29 cellular contexts compared by ENCODE assay signal in genomic region chr6:2560140-2560818, GRCh38.
DNase-seq lines count a peak whose midpoint lies in the region; ATAC-seq and TF ChIP-seq lines count a peak whose summit lies in the region.
"Had no signal": no experiment of that assay in that cellular context is flagged by ENCODE, and none has a peak within 500 bp of the region (broad histone marks: within the 10 kb centered on the region; RNA-seq: fewer than 3 reads in every experiment).

No MANE protein-coding gene starts in this region.

- TF ChIP-seq POLR2A in breast epithelium (IDR thresholded peaks at IDR 0.05) = no peak

- no peak overlapping the region for H3K23ac ChIP-seq in neuronal stem cell (ENCODE audit: low read depth, low read length, poor library complexity)

- H2BK5ac ChIP-seq in neuronal stem cell (ENCODE audit: low read length) = no peak overlapping the region

- DNase-seq in breast epithelium (ENCODE audit: low spot score in 2 of 2) (no peak), MCF 10A (ENCODE audit: unreplicated experiment) (no peak), mammary epithelial cell (no peak), neuronal stem cell (ENCODE audit: low spot score) (no peak), GM19238 (ENCODE audit: insufficient read length, low spot score) (no peak)
- DNase-seq: 8988T; ACHN; BE2C; CD8-positive, alpha-beta memory T cell; DMS 273 treated with DMSO at 0.1 percent for 48 hours; DMS79; EL; GDM1; IMR-90; NCI-H1048; NCI-H1417; NCI-H1694; NCI-H2029 treated with DMSO at 0.1 percent for 48 hours; NCI-H446 treated with DMSO at 0.1 percent for 48 hours; NCI-H526; NCI-H82; NK-92 treated with Interleukin-12 subunit alpha and Interleukin-12 subunit beta, amount 100 ng/mL, for 24 hours; PC-3 had no signal

- no peaks in the 10 kb centered on the region for H3K27me3 ChIP-seq in breast epithelium
- H3K27me3 ChIP-seq in mammary epithelial cell (ENCODE audit: insufficient read depth, low read length) = no peaks in the 10 kb centered on the region
- peaks cover 0 to 7% (median 0%) of the 10 kb centered on the region in 3 experiments for H3K27me3 ChIP-seq in neuronal stem cell (ENCODE audit: control insufficient read depth in 3 of 3, insufficient read depth in 3 of 3, low read depth in 1 of 3, low read length in 3 of 3)
- H3K27me3 ChIP-seq: BE2C had no signal

- no peaks in the 10 kb centered on the region for H3K27me3 Mint-ChIP-seq in MCF 10A (ENCODE audit: insufficient read depth, unreplicated experiment)

- H3K9ac ChIP-seq in mammary epithelial cell (ENCODE audit: insufficient read depth, low read length) (no peak overlapping the region), neuronal stem cell (ENCODE audit: low read depth, low read length, poor library complexity) (no peak overlapping the region)
- H3K9ac ChIP-seq: KMS-11 had no signal

- H3K79me1 ChIP-seq in neuronal stem cell (ENCODE audit: low read depth, low read length) = no peaks in the 10 kb centered on the region

- H4K91ac ChIP-seq in neuronal stem cell (ENCODE audit: low read depth, low read length, poor library complexity) = no peak overlapping the region

- no peaks in the 10 kb centered on the region for H3K4me1 ChIP-seq in breast epithelium
- H3K4me1 ChIP-seq in mammary epithelial cell (ENCODE audit: insufficient read depth, low read length) = no peaks in the 10 kb centered on the region
- peaks cover 3 to 10% of the 10 kb centered on the region in 2 donors for H3K4me1 ChIP-seq in neuronal stem cell (ENCODE audit: control insufficient read depth in 2 of 2, insufficient read depth in 1 of 2, low read depth in 1 of 2, low read length in 2 of 2)
- H3K4me1 ChIP-seq: BE2C had no signal

- dilution Hi-C loops in mammary epithelial cell (cut with HindIII; ENCODE audit: low sequenced_read_pairs) = no loop called here

- intact Hi-C loops in breast epithelium (cut with DNase I; ENCODE audit: low total_unique reads) (no loop called here), MCF 10A (cut with micrococcal nuclease) (no loop called here), mammary epithelial cell (cut with micrococcal nuclease) (no loop called here)

- BruUV-seq in MCF 10A (replicated peaks; lab: Mats Ljungman, UMichigan) (no TSS peak), mammary epithelial cell (replicated peaks; lab: Mats Ljungman, UMichigan) (no TSS peak)

- in situ Hi-C loops in mammary epithelial cell (cut with MboI; ENCODE audit: low sequenced_read_pairs in 2 of 2) = no loop called here

- no peak overlapping the region for H4K8ac ChIP-seq in neuronal stem cell (ENCODE audit: low read depth, low read length)

- H3K4me2 ChIP-seq in mammary epithelial cell (ENCODE audit: insufficient read depth, low read depth, low read length) (no peak overlapping the region), neuronal stem cell (ENCODE audit: insufficient read depth, low read length, poor library complexity, severe bottlenecking) (no peak overlapping the region)
- H3K4me2 ChIP-seq: KMS-11 had no signal

- H3K14ac ChIP-seq in neuronal stem cell (ENCODE audit: low read length) = no peak overlapping the region

- no peaks in the 10 kb centered on the region for H4K20me1 ChIP-seq in mammary epithelial cell (ENCODE audit: insufficient read depth, low read length)

- TF ChIP-seq CTCF in breast epithelium (IDR thresholded peaks at IDR 0.05) (no peak), MCF 10A (IDR thresholded peaks at IDR 0.05; ENCODE audit: unreplicated experiment) (no peak), mammary epithelial cell (conservative IDR thresholded peaks at IDR 0.05 in 1 of 2, IDR thresholded peaks at IDR 0.05 in 1 of 2; ENCODE audit: extremely low read depth in 1 of 2, insufficient read depth in 1 of 2, low read depth in 1 of 2, low read length in 2 of 2) (no peak)

- CTCF ChIA-PET in MCF 10A (lab: Yijun Ruan, JAX) = interaction anchor here (0.6 kb wide), 2 partner anchors 924 to 962 kb away, joined by 3 to 4 read pairs; no protein-coding TSS in a partner anchor
- CTCF ChIA-PET in mammary epithelial cell (lab: Charles Lee; ENCODE audit: low non-redundant PET) = no interaction called here

- no peak overlapping the region for H3K27ac Mint-ChIP-seq in MCF 10A (ENCODE audit: low read depth, unreplicated experiment)
- H3K27ac Mint-ChIP-seq: CD14-positive monocyte; CD8-positive, alpha-beta memory T cell had no signal

- H3K79me2 ChIP-seq in mammary epithelial cell (ENCODE audit: insufficient read depth, low read length) = no peaks in the 10 kb centered on the region

- H3K27ac ChIP-seq in breast epithelium = peak overlapping the region; percentile 5 to 27
- H3K27ac ChIP-seq in mammary epithelial cell (ENCODE audit: insufficient read depth, low read depth, low read length) = no peak overlapping the region
- no peak overlapping the region for H3K27ac ChIP-seq in neuronal stem cell (replicated peaks; ENCODE audit: low read length)
- H3K27ac ChIP-seq: KMS-11 had no signal

- no peak overlapping the region for H2AK5ac ChIP-seq in neuronal stem cell (ENCODE audit: low read depth, low read length)

- H3K4ac ChIP-seq in neuronal stem cell (ENCODE audit: low read length) = no peak overlapping the region

- H3K4me3 ChIP-seq in breast epithelium (no peak overlapping the region), mammary epithelial cell (replicated peaks in 1 of 3; ENCODE audit: insufficient read depth in 1 of 3, low read depth in 2 of 3, low read length in 3 of 3) (no peak overlapping the region), neuronal stem cell (ENCODE audit: low read length in 2 of 2) (no peak overlapping the region)

- POLR2A ChIA-PET in MCF 10A (lab: Yijun Ruan, JAX) = interaction anchor here (0.7 kb wide), 1 partner anchor 915 kb away, joined by 3 read pairs; no protein-coding TSS in a partner anchor

- H3K9me3 ChIP-seq in breast epithelium (no peaks in the 10 kb centered on the region), mammary epithelial cell (replicated peaks; ENCODE audit: insufficient read depth, low read length) (no peaks in the 10 kb centered on the region), neuronal stem cell (replicated peaks in 1 of 2; ENCODE audit: control insufficient read depth in 2 of 2, insufficient read depth in 1 of 2, low read depth in 1 of 2, low read length in 2 of 2) (no peaks in the 10 kb centered on the region)
- H3K9me3 ChIP-seq: BE2C had no signal

- H2BK120ac ChIP-seq in neuronal stem cell (ENCODE audit: low read depth, low read length) = no peak overlapping the region

- no peaks in the 10 kb centered on the region for H3K9me3 Mint-ChIP-seq in MCF 10A (ENCODE audit: unreplicated experiment)
- H3K9me3 Mint-ChIP-seq: CD8-positive, alpha-beta memory T cell had no signal

- H2AFZ ChIP-seq in mammary epithelial cell (ENCODE audit: low read depth, low read length) (peak overlapping the region; percentile 69), neuronal stem cell (ENCODE audit: low read length) (peak overlapping the region; percentile 60)

- H2BK15ac ChIP-seq in neuronal stem cell (ENCODE audit: low read length) = no peak overlapping the region

- WGBS in mammary epithelial cell (ENCODE audit: low coverage, missing lambda C conversion rate) = 78% methylated on average over 8 of the region's 8 CpGs
- no CpG with 5 or more reads among the region's 8 CpGs for WGBS in neuronal stem cell (ENCODE audit: extremely low coverage in 2 of 2, insufficient read length in 2 of 2, insufficient replicate concordance in 1 of 2), 2 donors

- no peak overlapping the region for H3K4me3 Mint-ChIP-seq in MCF 10A (ENCODE audit: unreplicated experiment)
- H3K4me3 Mint-ChIP-seq: CD8-positive, alpha-beta memory T cell had no signal

- no peak overlapping the region for H3K18ac ChIP-seq in neuronal stem cell (ENCODE audit: low read length)

- no peak overlapping the region for H2BK12ac ChIP-seq in neuronal stem cell (ENCODE audit: low read length)

- no peaks in the 10 kb centered on the region for H3K36me3 ChIP-seq in breast epithelium
- H3K36me3 ChIP-seq in mammary epithelial cell (ENCODE audit: insufficient read depth, low read length) = no peaks in the 10 kb centered on the region
- H3K36me3 ChIP-seq in neuronal stem cell (replicated peaks in 1 of 2; ENCODE audit: control insufficient read depth in 2 of 2, insufficient read depth in 2 of 2, low read length in 2 of 2) = no peaks in the 10 kb centered on the region
- H3K36me3 ChIP-seq: BE2C had no signal

- ATAC-seq in GM21381 (IDR thresholded peaks at IDR 0.05; ENCODE audit: unreplicated experiment) = no peak
- ATAC-seq in HG02571 (IDR thresholded peaks at IDR 0.05; ENCODE audit: unreplicated experiment) = no peak
- no peak for ATAC-seq in GM19397 (IDR thresholded peaks at IDR 0.05; ENCODE audit: unreplicated experiment)
- ATAC-seq: PC-3, SK-N-SH treated with all-trans-retinoic acid at 6 μM for 48 hours had no signal

- H3K4me1 Mint-ChIP-seq in MCF 10A (ENCODE audit: insufficient read depth, unreplicated experiment) = no peaks in the 10 kb centered on the region

- no peaks in the 10 kb centered on the region for H3K36me3 Mint-ChIP-seq in MCF 10A (ENCODE audit: insufficient read depth, unreplicated experiment)
- H3K36me3 Mint-ChIP-seq: CD14-positive monocyte; CD8-positive, alpha-beta memory T cell had no signal

Comparison
In these comparisons a context has a peak if more than half of its experiments do, and no peak if none do; other contexts are left out.
1. H3K27ac ChIP-seq: peak in breast epithelium (2 of 2); none in mammary epithelial cell (single experiment) and neuronal stem cell (single experiment).